22 cellular contexts compared by ENCODE assay signal in the genomic region with DNA sequence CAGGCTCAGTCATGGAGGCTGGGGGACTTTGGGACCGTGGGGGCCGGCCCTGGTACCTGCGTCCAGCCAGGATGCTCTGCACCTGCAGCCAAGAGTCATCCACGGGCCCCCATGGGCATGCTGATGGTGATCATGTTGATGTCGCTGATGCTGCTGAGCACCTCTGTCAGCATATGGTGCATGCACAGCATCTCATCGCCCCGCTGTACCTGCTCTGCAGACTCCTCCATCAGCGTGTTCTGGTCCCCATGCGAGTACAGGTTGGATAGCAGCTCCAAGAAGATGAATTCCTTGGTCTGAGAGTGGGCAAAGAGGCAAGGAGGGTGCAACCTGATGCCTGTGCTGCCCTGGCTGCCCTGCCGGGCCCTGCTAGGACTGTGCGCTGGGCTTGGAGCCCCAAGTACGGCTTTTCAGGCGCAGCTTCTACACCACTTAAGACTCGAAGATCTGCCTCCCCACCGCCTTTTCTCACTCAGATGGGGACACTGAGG.
"Had no signal": no experiment of that assay in that cellular context is flagged by ENCODE, and none has a peak within 500 bp of the region (broad histone marks: within the 10 kb centered on the region; RNA-seq: fewer than 3 reads in every experiment).

No MANE protein-coding gene starts in this region.

- FAIRE-seq: islet of Langerhans had no signal

- H3K9me3 ChIP-seq: body of pancreas, lower lobe of right lung, neutrophil, tibial nerve, vagina had no signal

- H3K27me3 Mint-ChIP-seq: activated naive CD8-positive, alpha-beta T cell; effector memory CD8-positive, alpha-beta T cell; T-helper 17 cell had no signal

- H3K9me3 Mint-ChIP-seq: activated CD4-positive, alpha-beta memory T cell treated with anti-CD3 and anti-CD28 coated beads, Interleukin-2, amount 10 ng/mL, durations not matched to agents 7 days and 5 days; effector memory CD8-positive, alpha-beta T cell; natural killer cell had no signal

- H3K4me3 ChIP-seq: body of pancreas, lower lobe of right lung, tibial nerve, vagina had no signal

- DNase-seq: activated CD4-positive, alpha-beta memory T cell treated with anti-CD3 and anti-CD28 coated beads, Interleukin-2, amount 10 ng/mL, durations not matched to agents 7 days and 5 days; activated CD4-positive, alpha-beta T cell treated with anti-CD3 and anti-CD28 coated beads for 1 hour; activated CD8-positive, alpha-beta memory T cell treated with anti-CD3 and anti-CD28 coated beads, Interleukin-2, amount 50 U/mL, for 4 hours; effector memory CD8-positive, alpha-beta T cell; foreskin keratinocyte; glutamatergic neuron; hippocampal formation; left colon; lower lobe of right lung; natural killer cell; stimulated activated CD4-positive, alpha-beta T cell treated with anti-CD3 and anti-CD28 coated beads, Interleukin-12 subunit alpha, Interleukin-12 subunit beta, amount 100 ng/mL, for 4 hours; stimulated activated CD4-positive, alpha-beta T cell treated with anti-CD3 and anti-CD28 coated beads, Interleukin-2, amount 100 ng/mL, for 24 hours; stimulated activated naive CD8-positive, alpha-beta T cell treated with anti-CD3 and anti-CD28 coated beads, Interleukin-15, Interleukin-2, amounts not matched to agents 100 U/mL and 50 U/mL, for 24 hours; substantia nigra; T-helper 17 cell; WERI-Rb-1 had no signal

- H3K27ac ChIP-seq: body of pancreas, foreskin keratinocyte, lower lobe of right lung, neutrophil, tibial nerve, vagina, WERI-Rb-1 had no signal

- H3K27me3 ChIP-seq: body of pancreas, foreskin keratinocyte, neutrophil, tibial nerve, vagina had no signal

- H3K4me3 Mint-ChIP-seq: activated CD4-positive, alpha-beta memory T cell treated with anti-CD3 and anti-CD28 coated beads, Interleukin-2, amount 10 ng/mL, durations not matched to agents 7 days and 5 days; activated naive CD8-positive, alpha-beta T cell; effector memory CD8-positive, alpha-beta T cell; natural killer cell; T-helper 17 cell had no signal

- H3K27ac Mint-ChIP-seq: activated CD4-positive, alpha-beta memory T cell treated with anti-CD3 and anti-CD28 coated beads, Interleukin-2, amount 10 ng/mL, durations not matched to agents 7 days and 5 days; activated naive CD8-positive, alpha-beta T cell; natural killer cell; T-helper 17 cell had no signal

- ATAC-seq: body of pancreas; effector memory CD8-positive, alpha-beta T cell; foreskin keratinocyte; left colon; lower lobe of right lung; natural killer cell; stimulated activated naive CD8-positive, alpha-beta T cell treated with anti-CD3 and anti-CD28 coated beads, Interleukin-15, Interleukin-2, amounts not matched to agents 100 U/mL and 50 U/mL, for 24 hours; T-helper 17 cell had no signal
